17 cellular contexts compared by ENCODE assay signal in genomic region chr10:93567277-93568104, GRCh38. TPM values are rescaled to one million over a fixed set of nuclear protein-coding genes. Genes with fewer than 3 reads are reported as not detected.
DNase-seq lines count a peak whose midpoint lies in the region; ATAC-seq, FAIRE-seq and TF ChIP-seq lines count a peak whose summit lies in the region.
"Had no signal": no experiment of that assay in that cellular context is flagged by ENCODE, and none has a peak within 500 bp of the region (broad histone marks: within the 10 kb centered on the region; RNA-seq: fewer than 3 reads in every experiment).

No MANE protein-coding gene starts in this region.

- H2BK12ac ChIP-seq in H1 (ENCODE audit: low read depth, low read length) = no peak overlapping the region

- H2BK20ac ChIP-seq in H1 (ENCODE audit: low read length) = no peak overlapping the region

- no peak overlapping the region for H3K23ac ChIP-seq in H1 (ENCODE audit: insufficient read length)

- H3K79me2 ChIP-seq in H1 (ENCODE audit: control insufficient read depth in 1 of 2, insufficient read depth in 2 of 2, low read length in 2 of 2) = no peaks in the 10 kb centered on the region

- TF ChIP-seq EP300 in H1 (IDR thresholded peaks at IDR 0.05; ENCODE audit: borderline replicate concordance in 1 of 2, low read depth in 2 of 2, low read length in 2 of 2) = no peak

- H3K4me3 Mint-ChIP-seq in nephron = peak overlapping the region; percentile 52 to 78 (median 56)
- H3K4me3 Mint-ChIP-seq in activated CD4-positive, alpha-beta T cell treated with anti-CD3 and anti-CD28 coated beads, Interleukin-2, amount 10 ng/mL, durations not matched to agents 24 days and 14 days = no peak overlapping the region

- intact Hi-C loops in activated CD4-positive, alpha-beta T cell treated with anti-CD3 and anti-CD28 coated beads, Interleukin-2, amount 10 ng/mL, durations not matched to agents 24 days and 14 days (cut with micrococcal nuclease) = loop anchor here (5.0 kb wide), 1 partner anchor 495 kb away; the partner anchor contains the start of gene CYP26A1

- no peak for TF ChIP-seq RAD21 in H1 (IDR thresholded peaks at IDR 0.05 in 1 of 2, conservative IDR thresholded peaks at IDR 0.05 in 1 of 2; ENCODE audit: low read depth in 2 of 2, low read length in 2 of 2)

- H4K20me1 ChIP-seq in H1 (replicated peaks in 1 of 2; ENCODE audit: control insufficient read depth in 1 of 2, insufficient read depth in 2 of 2, low read length in 2 of 2) = peaks cover 0 to 2% of the 10 kb centered on the region in 2 experiments

- H3K14ac ChIP-seq in H1 (ENCODE audit: insufficient read length) = no peak overlapping the region

- 28% methylated on average over 30 of the region's 33 CpGs; no CpG with 5 or more reads in 1 of the 2 experiments for WGBS in H1 (ENCODE audit: extremely low coverage in 1 of 2, insufficient coverage in 1 of 2, insufficient read length in 1 of 2, insufficient replicate concordance in 2 of 2, low coverage in 1 of 2, low lambda C conversion rate in 2 of 2, missing lambda C conversion rate in 1 of 2), 2 experiments

- no peak overlapping the region for H4K91ac ChIP-seq in H1 (replicated peaks; ENCODE audit: insufficient read length, low read length)

- H3K27me3 Mint-ChIP-seq in nephron (ENCODE audit: low read depth) = peaks cover 95% of the 10 kb centered on the region
- H3K27me3 Mint-ChIP-seq in activated CD4-positive, alpha-beta T cell treated with anti-CD3 and anti-CD28 coated beads, Interleukin-2, amount 10 ng/mL, durations not matched to agents 24 days and 14 days = peaks cover 58% of the 10 kb centered on the region

- peak overlapping the region; percentile 59 for H3K4me3 ChIP-seq in NB4 (ENCODE audit: low read depth, low read length)
- peak overlapping the region; percentile 42 to 65 (median 62) for H3K4me3 ChIP-seq in H1 (ENCODE audit: extremely low read depth in 1 of 4, insufficient read depth in 2 of 4, low read depth in 3 of 4, low read length in 4 of 4)
- peak overlapping the region; percentile 66 for H3K4me3 ChIP-seq in thoracic aorta

- peaks cover 3% of the 10 kb centered on the region for H3K36me3 Mint-ChIP-seq in nephron (ENCODE audit: low read depth)
- H3K36me3 Mint-ChIP-seq in activated CD4-positive, alpha-beta T cell treated with anti-CD3 and anti-CD28 coated beads, Interleukin-2, amount 10 ng/mL, durations not matched to agents 24 days and 14 days (ENCODE audit: low read depth) = no peaks in the 10 kb centered on the region

- no peak overlapping the region for H2BK120ac ChIP-seq in H1 (replicated peaks; ENCODE audit: low read depth, low read length)

- H3K4me1 ChIP-seq in H1 (replicated peaks in 1 of 4; ENCODE audit: control insufficient read depth in 3 of 4, insufficient read depth in 4 of 4, low read length in 3 of 4) (peaks cover 3 to 9% (median 7%) of the 10 kb centered on the region in 4 experiments), thoracic aorta (ENCODE audit: control insufficient read depth in 1 of 2, low read depth in 2 of 2) (peaks cover 7 to 20% of the 10 kb centered on the region in 2 donors)

- no peaks in the 10 kb centered on the region for H3K9me3 Mint-ChIP-seq in nephron
- no peaks in the 10 kb centered on the region for H3K9me3 Mint-ChIP-seq in activated CD4-positive, alpha-beta T cell treated with anti-CD3 and anti-CD28 coated beads, Interleukin-2, amount 10 ng/mL, durations not matched to agents 24 days and 14 days

- peaks cover 34 to 74% (median 66%) of the 10 kb centered on the region in 4 experiments for H3K27me3 ChIP-seq in H1 (replicated peaks in 1 of 4; ENCODE audit: control insufficient read depth in 3 of 4, extremely low read depth in 1 of 4, insufficient read depth in 3 of 4, low read length in 3 of 4)
- H3K27me3 ChIP-seq in thoracic aorta (replicated peaks; ENCODE audit: insufficient read depth) = peaks cover 7% of the 10 kb centered on the region

- no peak overlapping the region for H2AFZ ChIP-seq in H1 (ENCODE audit: low read length)

- H3K9ac ChIP-seq in H1 (replicated peaks in 1 of 4; ENCODE audit: extremely low read depth in 1 of 4, low read depth in 3 of 4, low read length in 3 of 4) = no peak overlapping the region

- POLR2A ChIA-PET in H1 (lab: Charles Lee; ENCODE audit: partially characterized antibody) = interaction anchor here (0.8 to 1.3 kb wide), 2 partner anchors 13 to 135 kb away, joined by 3 read pairs; partner anchors contain the start of gene FRA10AC1

- no peak for TF ChIP-seq CTCF in NB4 (IDR thresholded peaks at IDR 0.05; ENCODE audit: low read depth, low read length)
- no peak for TF ChIP-seq CTCF in H1 (IDR thresholded peaks at IDR 0.05; ENCODE audit: control extremely low read depth in 1 of 3, insufficient read depth in 1 of 3, low read depth in 1 of 3, low read length in 3 of 3)
- no peak for TF ChIP-seq CTCF in nephron (IDR thresholded peaks at IDR 0.05; ENCODE audit: unreplicated experiment in 3 of 3)
- TF ChIP-seq CTCF in thoracic aorta (IDR thresholded peaks at IDR 0.05) = no peak

- CTCF ChIA-PET in H1 (lab: Charles Lee; ENCODE audit: partially characterized antibody) = interaction anchor here (0.8 to 1.6 kb wide), 5 partner anchors 10 to 181 kb away, joined by 3 to 13 read pairs (median 3); no protein-coding TSS in a partner anchor

- no peaks in the 10 kb centered on the region; a peak in 1 of 8 replicates for H3K36me3 ChIP-seq in H1 (ENCODE audit: control insufficient read depth in 2 of 4, insufficient read depth in 4 of 4, low read length in 3 of 4)
- no peaks in the 10 kb centered on the region for H3K36me3 ChIP-seq in thoracic aorta
- H3K36me3 ChIP-seq: gastroesophageal sphincter had no signal

- ATAC-seq in thoracic aorta (ENCODE audit: insufficient number of reproducible peaks, low FRiP score, low read depth) = no peak
- ATAC-seq: activated CD4-positive, CD25-positive, alpha-beta regulatory T cell treated with anti-CD3 and anti-CD28 coated beads, Interleukin-2, amount 50 U/mL, for 24 hours; HCT116 had no signal

- H3K18ac ChIP-seq in H1 (ENCODE audit: extremely low read depth, low read length) = no peak overlapping the region

- no peak overlapping the region for H2BK15ac ChIP-seq in H1 (ENCODE audit: low read length)

- H3K4me2 ChIP-seq in H1 (ENCODE audit: insufficient read depth in 1 of 2, low read depth in 2 of 2, low read length in 2 of 2) = peak overlapping the region; percentile 91 to 99

- H2AK5ac ChIP-seq in H1 (ENCODE audit: low read depth, low read length) = no peak overlapping the region

- no peak overlapping the region for H4K5ac ChIP-seq in H1 (ENCODE audit: insufficient read length, low read depth, low read length)

- no peak overlapping the region for H3K56ac ChIP-seq in H1 (replicated peaks; ENCODE audit: insufficient read length, low read depth, low read length)

- DNase-seq in NB4 (ENCODE audit: low read depth) = no peak
- DNase-seq in H1 (ENCODE audit: low read depth in 1 of 2, low spot score in 2 of 2) = no peak
- DNase-seq in thoracic aorta (ENCODE audit: low spot score) = no peak
- DNase-seq in activated CD4-positive, alpha-beta T cell treated with anti-CD3 and anti-CD28 coated beads, Interleukin-2, amount 10 ng/mL, durations not matched to agents 24 days and 14 days = no peak
- DNase-seq in COLO829 (ENCODE audit: low spot score) = no peak
- no peak for DNase-seq in NCI-H2196 (lab: John Stamatoyannopoulos, UW; ENCODE audit: unreplicated experiment)
- DNase-seq: effector CD4-positive, alpha-beta T cell; stimulated activated CD4-positive, alpha-beta T cell treated with anti-CD3 and anti-CD28 coated beads, Interleukin-4, amount 100 ng/mL, for 1 hour; stimulated activated naive CD4-positive, alpha-beta T cell treated with Interleukin-2 at 50 U/mL for 16 hours had no signal

- no peak overlapping the region for H3K27ac Mint-ChIP-seq in nephron
- no peak overlapping the region for H3K27ac Mint-ChIP-seq in activated CD4-positive, alpha-beta T cell treated with anti-CD3 and anti-CD28 coated beads, Interleukin-2, amount 10 ng/mL, durations not matched to agents 24 days and 14 days

- H3K4me1 Mint-ChIP-seq in nephron = peaks cover 11% of the 10 kb centered on the region
- no peaks in the 10 kb centered on the region for H3K4me1 Mint-ChIP-seq in activated CD4-positive, alpha-beta T cell treated with anti-CD3 and anti-CD28 coated beads, Interleukin-2, amount 10 ng/mL, durations not matched to agents 24 days and 14 days

- H2BK5ac ChIP-seq in H1 (ENCODE audit: low read depth, low read length) = no peak overlapping the region

- FAIRE-seq in H1 (lab: Jason Lieb, UNC) = no peak

- H3K79me1 ChIP-seq in H1 (ENCODE audit: low read depth, low read length) = no peaks in the 10 kb centered on the region

- H3K27ac ChIP-seq in H1 (ENCODE audit: low read depth, low read length) = no peak overlapping the region
- H3K27ac ChIP-seq in thoracic aorta = no peak overlapping the region
- H3K27ac ChIP-seq: gastroesophageal sphincter had no signal

- 0 out of 2 replicates have a peak overlapping the region, but pooled peaks have one; percentile 47 for H4K8ac ChIP-seq in H1 (ENCODE audit: extremely low read depth, insufficient read depth, low read length)

- no peaks in the 10 kb centered on the region for H3K9me3 ChIP-seq in H1 (ENCODE audit: insufficient read depth in 2 of 2, low read depth in 1 of 2, low read length in 1 of 2)
- no peaks in the 10 kb centered on the region for H3K9me3 ChIP-seq in thoracic aorta
- H3K9me3 ChIP-seq: gastroesophageal sphincter had no signal

- no peak overlapping the region for H3K4ac ChIP-seq in H1 (replicated peaks; ENCODE audit: insufficient read length, low read depth, low read length)

- H3K23me2 ChIP-seq in H1 (ENCODE audit: low read depth, low read length) = peaks cover 4% of the 10 kb centered on the region; the same call in 1 of the 2 replicates

- TF ChIP-seq POLR2A in NB4 (IDR thresholded peaks at IDR 0.05; ENCODE audit: extremely low read depth, insufficient read length) (no peak), H1 (IDR thresholded peaks at IDR 0.05; ENCODE audit: control extremely low read depth in 1 of 2, low read depth in 2 of 2, low read length in 2 of 2) (no peak)

RNA-seq across cellular contexts. Expression of gene FFAR4, which starts 1.0 kb away (rescaled TPM):
- not detected in 2 replicates for total RNA-seq in H1 (2021; fragmentation: NEBNext Ultra II Directional; extraction: Animal tissue kit (Norgen Biotek cat#: 25700))
- 0.05 TPM in 1 of 2 replicates, not detected in the other for polyA plus RNA-seq in H1 (2011; rRNA removed)
- not detected for polyA plus RNA-seq in H1 (2011; cell fraction: cytosol; rRNA removed)
- polyA plus RNA-seq in H1 (2011; cell fraction: nucleus; rRNA removed) = not detected
- not detected in 4 replicates for polyA plus RNA-seq in H1 (2012, experiment 1 of 2)
- polyA plus RNA-seq in H1 (2012, experiment 2 of 2) = 0.04 TPM
- not detected for polyA plus RNA-seq in H1 (2013, experiment 1 of 2)
- polyA plus RNA-seq in H1 (2013, experiment 2 of 2) = 0.02 TPM
- not detected in 2 replicates for polyA minus RNA-seq in H1 (2011; rRNA and poly(A)+ RNA removed)
- not detected for polyA minus RNA-seq in H1 (2011; cell fraction: cytosol; rRNA and poly(A)+ RNA removed)
- polyA minus RNA-seq in H1 (2011; cell fraction: nucleus; rRNA and poly(A)+ RNA removed) = not detected
- total RNA-seq in thoracic aorta = 1 to 10 TPM in 1 of 2 donors, not detected in 1; 1.3 TPM
- total RNA-seq in activated CD4-positive, alpha-beta T cell treated with anti-CD3 and anti-CD28 coated beads, Interleukin-2, amount 10 ng/mL, durations not matched to agents 24 days and 14 days = not detected in 2 replicates
- total RNA-seq: gastroesophageal sphincter, HT1080, OCI-LY7, osteoblast had no signal

RNA-seq across cellular contexts. Expression of gene RBP4, which starts 33.5 kb away (rescaled TPM):
- total RNA-seq in H1 (2021; fragmentation: NEBNext Ultra II Directional; extraction: Animal tissue kit (Norgen Biotek cat#: 25700)) = 0.31 and 0.97 TPM in 2 replicates
- 0.42 and 0.55 TPM in 2 replicates for polyA plus RNA-seq in H1 (2011; rRNA removed)
- 0.54 TPM for polyA plus RNA-seq in H1 (2011; cell fraction: cytosol; rRNA removed)
- 0.48 TPM for polyA plus RNA-seq in H1 (2011; cell fraction: nucleus; rRNA removed)
- 0.24 to 0.70 TPM (median 0.36 TPM) in 4 replicates for polyA plus RNA-seq in H1 (2012, experiment 1 of 2)
- 0.72 TPM for polyA plus RNA-seq in H1 (2012, experiment 2 of 2)
- polyA plus RNA-seq in H1 (2013, experiment 1 of 2) = 0.57 TPM
- polyA plus RNA-seq in H1 (2013, experiment 2 of 2) = 0.77 TPM
- 0.22 and 0.66 TPM in 2 replicates for polyA minus RNA-seq in H1 (2011; rRNA and poly(A)+ RNA removed)
- not detected for polyA minus RNA-seq in H1 (2011; cell fraction: cytosol; rRNA and poly(A)+ RNA removed)
- polyA minus RNA-seq in H1 (2011; cell fraction: nucleus; rRNA and poly(A)+ RNA removed) = not detected
- 10 to 100 TPM; 23.1 to 23.3 TPM for total RNA-seq in thoracic aorta
- not detected in 2 replicates for total RNA-seq in activated CD4-positive, alpha-beta T cell treated with anti-CD3 and anti-CD28 coated beads, Interleukin-2, amount 10 ng/mL, durations not matched to agents 24 days and 14 days
- total RNA-seq: OCI-LY7 had no signal

RNA-seq across cellular contexts. Expression of gene PDE6C, which starts 44.8 kb away (rescaled TPM):
- total RNA-seq in H1 (2021; fragmentation: NEBNext Ultra II Directional; extraction: Animal tissue kit (Norgen Biotek cat#: 25700)) = not detected in 2 replicates
- polyA plus RNA-seq in H1 (2011; rRNA removed) = not detected in 2 replicates
- not detected for polyA plus RNA-seq in H1 (2011; cell fraction: cytosol; rRNA removed)
- polyA plus RNA-seq in H1 (2011; cell fraction: nucleus; rRNA removed) = not detected
- polyA plus RNA-seq in H1 (2012, experiment 1 of 2) = 0.05 to 0.08 TPM (median 0.07 TPM) in 3 of 4 replicates, not detected in the other
- polyA plus RNA-seq in H1 (2012, experiment 2 of 2) = not detected
- polyA plus RNA-seq in H1 (2013, experiment 1 of 2) = not detected
- polyA plus RNA-seq in H1 (2013, experiment 2 of 2) = not detected
- polyA minus RNA-seq in H1 (2011; rRNA and poly(A)+ RNA removed) = not detected in 2 replicates
- not detected for polyA minus RNA-seq in H1 (2011; cell fraction: cytosol; rRNA and poly(A)+ RNA removed)
- not detected for polyA minus RNA-seq in H1 (2011; cell fraction: nucleus; rRNA and poly(A)+ RNA removed)
- not detected for total RNA-seq in thoracic aorta
- total RNA-seq in activated CD4-positive, alpha-beta T cell treated with anti-CD3 and anti-CD28 coated beads, Interleukin-2, amount 10 ng/mL, durations not matched to agents 24 days and 14 days = not detected in 2 replicates
- total RNA-seq: gastroesophageal sphincter, HT1080, liver, osteoblast had no signal
- polyA plus RNA-seq: liver had no signal

Comparison
In these comparisons a context has a peak if more than half of its experiments do, and no peak if none do; other contexts are left out.
1. RNA of gene RBP4, which starts 33.5 kb away (total RNA-seq): 23.1 to 23.3 TPM in thoracic aorta; 0.31 to 0.97 TPM in H1 and not detected in activated CD4-positive, alpha-beta T cell treated with anti-CD3 and anti-CD28 coated beads, Interleukin-2, amount 10 ng/mL, durations not matched to agents 24 days and 14 days; every median in the first group is over 10 times any median in the second.
2. Peak in every context shown above with its lines, with median percentiles within 50 percentile points of each other: H3K4me3 ChIP-seq.